11 cellular contexts compared by ENCODE assay signal in the genomic region with DNA sequence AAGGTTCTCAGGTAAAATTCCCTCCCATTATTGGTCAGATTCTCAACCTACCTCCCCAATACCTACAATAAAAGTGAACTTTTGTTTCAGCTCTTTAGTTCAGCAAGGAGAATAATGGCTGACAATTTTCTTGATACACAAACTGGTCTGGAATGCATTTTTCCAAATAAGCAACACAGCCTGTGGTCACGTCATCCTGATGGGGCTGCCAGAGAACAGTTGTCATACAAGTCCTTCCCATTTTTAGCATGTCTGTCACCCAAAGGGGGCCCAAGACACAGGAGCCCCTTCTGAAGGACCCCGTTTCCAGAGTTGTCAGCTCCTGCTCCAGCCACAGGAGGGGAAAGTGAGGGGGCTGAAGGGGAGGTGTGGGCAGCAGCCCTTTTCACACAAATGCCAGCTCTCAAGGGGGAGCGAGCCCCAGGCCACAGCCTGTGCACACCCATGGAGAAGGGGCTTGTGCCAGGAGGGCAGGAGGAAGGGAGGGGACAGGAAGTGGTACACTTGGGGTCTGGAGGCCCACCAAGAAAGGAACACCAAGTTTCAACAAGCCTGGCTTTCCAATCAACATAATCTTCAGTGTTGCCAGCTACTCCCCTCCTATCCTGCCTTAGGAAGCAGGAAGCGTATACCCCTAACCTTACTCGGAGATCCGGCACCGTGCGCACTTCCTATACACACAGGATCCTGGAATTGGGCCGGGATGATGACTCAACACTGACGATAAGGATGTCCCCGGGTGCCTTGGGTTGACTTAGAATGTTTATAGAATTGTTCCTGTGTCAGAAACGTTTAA. TPM values are rescaled to one million over a fixed set of nuclear protein-coding genes. Genes with fewer than 3 reads are reported as not detected.
DNase-seq lines count a peak whose midpoint lies in the region; ATAC-seq and TF ChIP-seq lines count a peak whose summit lies in the region.
"Had no signal": no experiment of that assay in that cellular context is flagged by ENCODE, and none has a peak within 500 bp of the region (broad histone marks: within the 10 kb centered on the region; RNA-seq: fewer than 3 reads in every experiment).

No MANE protein-coding gene starts in this region.

- H3K4me1 Mint-ChIP-seq in endodermal cell: peaks cover 62% of the 10 kb centered on the region
- H3K4me1 Mint-ChIP-seq: activated B cell treated with CpG ODN at 0.5 μM for 24 hours had no signal

- no peaks in the 10 kb centered on the region for H3K36me3 ChIP-seq in endodermal cell (ENCODE audit: control insufficient read depth, insufficient read depth, low read length)

- H3K27ac ChIP-seq in temporal lobe (ENCODE audit: low read depth, low read length) (peak overlapping the region; percentile 67), endodermal cell (ENCODE audit: low read depth, low read length) (no peak overlapping the region)

- no peak overlapping the region for H3K4me3 Mint-ChIP-seq in endodermal cell
- H3K4me3 Mint-ChIP-seq: activated B cell treated with CpG ODN at 0.5 μM for 24 hours had no signal

- H3K27me3 ChIP-seq in endodermal cell (ENCODE audit: control insufficient read depth, insufficient read depth, low read length, poor library complexity, severe bottlenecking): no peaks in the 10 kb centered on the region

- TF ChIP-seq CTCF in choroid plexus epithelial cell (conservative IDR thresholded peaks at IDR 0.05; ENCODE audit: low read depth, low read length): no peak
- TF ChIP-seq CTCF in endodermal cell (conservative IDR thresholded peaks at IDR 0.05): no peak

- WGBS in endodermal cell (ENCODE audit: insufficient coverage in 1 of 2, insufficient read length in 1 of 2), 2 experiments: 94 to 95% methylated on average over 6 to 11 of the region's 12 CpGs

- intact Hi-C loops in left colon (cut with DNase I, micrococcal nuclease): no loop called here

- H3K9me3 Mint-ChIP-seq in endodermal cell: no peaks in the 10 kb centered on the region
- H3K9me3 Mint-ChIP-seq: activated B cell treated with CpG ODN at 0.5 μM for 24 hours had no signal

- H3K9me3 ChIP-seq in endodermal cell (ENCODE audit: control insufficient read depth, low read length): no peaks in the 10 kb centered on the region

- H3K27me3 Mint-ChIP-seq in endodermal cell (ENCODE audit: insufficient read depth): no peaks in the 10 kb centered on the region
- H3K27me3 Mint-ChIP-seq: activated B cell treated with CpG ODN at 0.5 μM for 24 hours had no signal

- H3K36me3 Mint-ChIP-seq in endodermal cell (ENCODE audit: low read depth): peaks cover 2% of the 10 kb centered on the region

- DNase-seq in HS-27A (ENCODE audit: low read depth): peak; percentile 33
- peak; percentile 92 for DNase-seq in choroid plexus epithelial cell (ENCODE audit: low read depth)
- peak; percentile 42 to 50 for DNase-seq in left colon
- DNase-seq in endodermal cell: no peak
- DNase-seq in NK-92 (lab: John Stamatoyannopoulos, UW; ENCODE audit: unreplicated experiment): no peak
- no peak for DNase-seq in NCI-H748 treated with DMSO at 0.1 percent for 48 hours (lab: John Stamatoyannopoulos, UW)
- DNase-seq in NCI-H1105 (lab: John Stamatoyannopoulos, UW): no peak
- DNase-seq: activated B cell treated with CpG ODN at 0.5 μM for 24 hours; effector memory CD4-positive, alpha-beta T cell; NCI-H1092 treated with DMSO at 0.1 percent for 48 hours had no signal

- ATAC-seq in left colon: no peak

- no peak overlapping the region for H3K27ac Mint-ChIP-seq in endodermal cell
- H3K27ac Mint-ChIP-seq: activated B cell treated with CpG ODN at 0.5 μM for 24 hours had no signal

- H3K4me3 ChIP-seq in choroid plexus epithelial cell (ENCODE audit: low read depth, low read length) (no peak overlapping the region), endodermal cell (ENCODE audit: low read length) (no peak overlapping the region)

- no peak overlapping the region for H3K9ac ChIP-seq in endodermal cell (ENCODE audit: extremely low read depth, low read length, poor library complexity, severe bottlenecking)

- H3K4me1 ChIP-seq in endodermal cell (ENCODE audit: control insufficient read depth, insufficient read depth, low read length): peaks cover 25% of the 10 kb centered on the region

RNA-seq across cellular contexts. Expression of a gene that starts 43.4 kb away (rescaled TPM):
- total RNA-seq in left colon: 100 to 1,000 TPM; 342 to 417 TPM
- 2.0 TPM for total RNA-seq in temporal lobe
- 100 to 1,000 TPM in 1 of 2 donors, 10 to 100 TPM in 1; 93.9 to 158 TPM for total RNA-seq in endodermal cell
- 133 TPM for polyA plus RNA-seq in endodermal cell (2013, experiment 1 of 2)
- polyA plus RNA-seq in endodermal cell (2013, experiment 2 of 2): 133 TPM

Comparison
In these comparisons a context has a peak if more than half of its experiments do, and no peak if none do; other contexts are left out.
1. DNase-seq: peak in HS-27A (single experiment), choroid plexus epithelial cell (single experiment) and left colon (2 of 2); none in endodermal cell (single experiment), NK-92 (single experiment), NCI-H748 treated with DMSO at 0.1 percent for 48 hours (single experiment) and NCI-H1105 (single experiment).
2. RNA of a gene that starts 43.4 kb away (total RNA-seq): 342 to 417 TPM in left colon and 93.9 to 158 TPM in endodermal cell; 2.0 TPM in temporal lobe (single experiment); every median in the first group is over 10 times any median in the second.